ENCODE assay signal across 24 cellular contexts in the genomic region with DNA sequence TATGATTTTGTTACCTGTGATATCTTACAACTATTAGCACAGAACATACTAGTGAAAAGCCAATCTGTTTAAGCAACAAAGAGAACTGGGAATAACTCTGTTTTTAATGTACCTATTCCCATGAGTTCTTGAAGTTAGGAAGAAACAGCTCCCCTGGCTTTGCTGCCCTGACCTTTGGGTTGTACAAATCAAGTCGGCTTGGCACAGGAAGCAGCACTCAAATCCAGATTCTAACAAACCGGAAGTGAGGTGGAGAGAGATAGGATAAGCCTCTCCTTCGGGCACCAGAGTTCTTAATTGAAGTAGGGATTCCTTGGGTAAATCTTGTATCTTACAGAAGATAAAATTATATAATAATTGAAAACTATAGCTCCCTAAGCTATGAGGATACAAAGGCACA.
A peak's percentile ranks its signal among the peaks of the same experiment; 100 is the strongest.
DNase-seq lines count a peak whose midpoint lies in the region; TF ChIP-seq lines count a peak whose summit lies in the region.
"Had no signal": no experiment of that assay in that cellular context is flagged by ENCODE, and none has a peak within 500 bp of the region (broad histone marks: within the 10 kb centered on the region; RNA-seq: fewer than 3 reads in every experiment).

No MANE protein-coding gene starts in this region.

- POLR2A ChIA-PET in PC-9 (lab: Charles Lee; ENCODE audit: unreplicated experiment), result no interaction called here

- peaks cover 4% of the 10 kb centered on the region for H3K27me3 Mint-ChIP-seq in activated naive CD4-positive, alpha-beta T cell treated with anti-CD3 and anti-CD28 coated beads, Interleukin-2, amount 50 U/mL, for 24 hours

- H3K9me2 ChIP-seq in PC-9 (ENCODE audit: insufficient read depth) (no peaks in the 10 kb centered on the region), hepatocyte (replicated peaks; ENCODE audit: insufficient read depth) (no peaks in the 10 kb centered on the region)

- TF ChIP-seq EP300 in suprapubic skin (IDR thresholded peaks at IDR 0.05), result no peak

- H3K4me1 ChIP-seq in PC-9 (replicated peaks; ENCODE audit: insufficient read depth) (peaks cover 18% of the 10 kb centered on the region), hepatocyte (ENCODE audit: insufficient read depth) (peaks cover 6% of the 10 kb centered on the region), suprapubic skin (peaks cover 22% of the 10 kb centered on the region)
- H3K4me1 ChIP-seq: BLaER1, gastrocnemius medialis, parathyroid adenoma had no signal

- no peak overlapping the region for H3K4me3 Mint-ChIP-seq in activated naive CD4-positive, alpha-beta T cell treated with anti-CD3 and anti-CD28 coated beads, Interleukin-2, amount 50 U/mL, for 24 hours
- H3K4me3 Mint-ChIP-seq: effector memory CD8-positive, alpha-beta T cell; nephron progenitor cell had no signal

- no peaks in the 10 kb centered on the region for H3K9me3 Mint-ChIP-seq in activated naive CD4-positive, alpha-beta T cell treated with anti-CD3 and anti-CD28 coated beads, Interleukin-2, amount 50 U/mL, for 24 hours
- H3K9me3 Mint-ChIP-seq: effector memory CD8-positive, alpha-beta T cell; nephron progenitor cell had no signal

- no peaks in the 10 kb centered on the region for H3K79me2 ChIP-seq in PC-9 (ENCODE audit: low read depth)
- no peaks in the 10 kb centered on the region for H3K79me2 ChIP-seq in hepatocyte
- H3K79me2 ChIP-seq: parathyroid adenoma had no signal

- no peaks in the 10 kb centered on the region for H3K36me3 Mint-ChIP-seq in activated naive CD4-positive, alpha-beta T cell treated with anti-CD3 and anti-CD28 coated beads, Interleukin-2, amount 50 U/mL, for 24 hours

- H3K9me3 ChIP-seq in PC-9 (ENCODE audit: insufficient read depth, low read depth), result no peaks in the 10 kb centered on the region; the same call in 1 of the 2 replicates
- no peaks in the 10 kb centered on the region for H3K9me3 ChIP-seq in hepatocyte (ENCODE audit: low read depth)
- no peaks in the 10 kb centered on the region for H3K9me3 ChIP-seq in suprapubic skin
- H3K9me3 ChIP-seq: adrenal gland, BLaER1, gastrocnemius medialis had no signal

- intact Hi-C loops in PC-9 (cut with micrococcal nuclease; ENCODE audit: unreplicated experiment), result loop anchor here (2.0 kb wide), 1 partner anchor 21 kb away; no protein-coding TSS in a partner anchor

- H3K27ac ChIP-seq in PC-9 (peak overlapping the region; percentile 72; the same call in 1 of the 2 replicates), hepatocyte (peak overlapping the region; percentile 78), suprapubic skin (peak overlapping the region; percentile 64)
- H3K27ac ChIP-seq: BLaER1, HL-60, parathyroid adenoma, RWPE1 had no signal

- CTCF ChIA-PET in PC-9 (lab: Charles Lee), result no interaction called here

- WGBS in hepatocyte (ENCODE audit: low lambda C conversion rate, missing lambda C conversion rate), result 76% methylated on average over 3 of the region's 3 CpGs
- 61% methylated on average over 3 of the region's 3 CpGs for WGBS in suprapubic skin

- H3K36me3 ChIP-seq in PC-9 (ENCODE audit: low read depth) (no peaks in the 10 kb centered on the region), hepatocyte (replicated peaks; ENCODE audit: insufficient read depth, low read depth) (no peaks in the 10 kb centered on the region), suprapubic skin (no peaks in the 10 kb centered on the region)
- H3K36me3 ChIP-seq: adrenal gland, BLaER1, gastrocnemius medialis had no signal

- DNase-seq in activated naive CD4-positive, alpha-beta T cell treated with anti-CD3 and anti-CD28 coated beads, Interleukin-2, amount 50 U/mL, for 16 hours, result no peak
- DNase-seq in PC-9 (no peak), hepatocyte (ENCODE audit: low spot score) (no peak), suprapubic skin (ENCODE audit: low spot score in 2 of 2) (no peak), GM19238 (ENCODE audit: insufficient read length, low spot score) (no peak), SIG-M5 (lab: John Stamatoyannopoulos, UW) (no peak)
- no peak for DNase-seq in stimulated activated CD4-positive, alpha-beta T cell treated with anti-CD3 and anti-CD28 coated beads, Interleukin-12 subunit alpha, Interleukin-12 subunit beta, amount 100 ng/mL, for 4 hours
- DNase-seq: activated CD8-positive, alpha-beta memory T cell treated with anti-CD3 and anti-CD28 coated beads, Interleukin-2, amount 50 U/mL, for 4 hours; activated effector memory CD4-positive, alpha-beta T cell treated with Interleukin-2 at 50 U/mL for 16 hours; adrenal gland; Calu3; effector memory CD8-positive, alpha-beta T cell; gastrocnemius medialis; H7; hypothalamus; NCI-H1092; NCI-H187; NCI-H526; nephron progenitor cell had no signal

- no peak for TF ChIP-seq POLR2A in suprapubic skin (IDR thresholded peaks at IDR 0.05)

- no peak overlapping the region for H3K4me3 ChIP-seq in PC-9
- no peak overlapping the region for H3K4me3 ChIP-seq in hepatocyte
- H3K4me3 ChIP-seq in suprapubic skin, result no peak overlapping the region
- H3K4me3 ChIP-seq: adrenal gland, BLaER1, gastrocnemius medialis had no signal

- H3K27me3 ChIP-seq in PC-9 (ENCODE audit: insufficient read depth, low read depth) (no peaks in the 10 kb centered on the region), hepatocyte (no peaks in the 10 kb centered on the region), suprapubic skin (no peaks in the 10 kb centered on the region)
- H3K27me3 ChIP-seq: adrenal gland, BLaER1, gastrocnemius medialis had no signal

- peaks cover 18% of the 10 kb centered on the region for H3F3A ChIP-seq in PC-9 (ENCODE audit: insufficient read depth, low read depth)

- TF ChIP-seq CTCF in PC-9 (conservative IDR thresholded peaks at IDR 0.05) (no peak), hepatocyte (IDR thresholded peaks at IDR 0.05; ENCODE audit: poor library complexity) (no peak), suprapubic skin (IDR thresholded peaks at IDR 0.05) (no peak)

- peaks cover 11% of the 10 kb centered on the region for H3K4me1 Mint-ChIP-seq in activated naive CD4-positive, alpha-beta T cell treated with anti-CD3 and anti-CD28 coated beads, Interleukin-2, amount 50 U/mL, for 24 hours

- no TSS peak for BruUV-seq in PC-9 (replicated peaks; lab: Mats Ljungman, UMichigan)

- H4K20me1 ChIP-seq in PC-9 (ENCODE audit: insufficient read depth) (no peaks in the 10 kb centered on the region), hepatocyte (ENCODE audit: insufficient read depth, poor library complexity, severe bottlenecking) (no peaks in the 10 kb centered on the region)
- H4K20me1 ChIP-seq: BLaER1 had no signal

- H2AFZ ChIP-seq in PC-9 (no peak overlapping the region), hepatocyte (no peak overlapping the region)
- H2AFZ ChIP-seq: parathyroid adenoma had no signal

- peak overlapping the region; percentile 13 for H3K27ac Mint-ChIP-seq in activated naive CD4-positive, alpha-beta T cell treated with anti-CD3 and anti-CD28 coated beads, Interleukin-2, amount 50 U/mL, for 24 hours
- H3K27ac Mint-ChIP-seq: effector memory CD8-positive, alpha-beta T cell; nephron progenitor cell had no signal

- H3K4me2 ChIP-seq in PC-9 (no peak overlapping the region), hepatocyte (no peak overlapping the region)
- H3K4me2 ChIP-seq: BLaER1 had no signal
